Comparison of ENCODE assay signal across 1 cellular context in the genomic region with DNA sequence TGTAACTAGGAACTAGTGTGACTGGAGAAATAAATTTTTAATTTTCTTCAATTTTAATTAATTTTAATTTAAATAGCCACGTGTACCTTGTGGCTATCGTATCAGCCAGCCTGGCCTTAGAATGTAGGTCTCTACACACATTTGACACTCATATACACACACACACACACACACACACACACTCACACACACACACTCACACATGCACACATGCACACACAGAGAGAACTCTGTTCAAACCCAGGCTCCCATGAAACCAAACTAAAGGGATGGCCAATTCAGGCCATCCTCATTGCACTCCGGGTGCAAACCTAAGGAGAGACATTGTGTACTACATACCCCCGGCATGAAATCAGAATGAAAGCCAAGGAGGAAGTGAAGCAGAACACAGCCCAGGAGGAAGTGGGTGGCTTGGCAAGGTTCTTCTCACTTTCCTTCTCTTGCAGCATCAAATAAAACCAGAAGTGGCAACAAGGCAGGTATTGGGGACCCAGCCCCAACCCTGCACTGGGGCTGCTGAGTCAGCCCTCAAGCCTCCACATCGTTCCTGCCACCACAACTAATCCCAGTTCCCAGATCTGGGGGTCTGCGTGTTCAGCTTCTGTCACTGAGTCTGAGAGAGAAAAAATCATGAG.
TF ChIP-seq lines count a peak whose summit lies in the region.

No MANE protein-coding gene starts in this region.

TF ChIP-seq in GM12878, 131 proteins besides CTCF, POLR2A, EP300 and RAD21 (continued from another document):
- TF ChIP-seq CEBPB (IDR thresholded peaks at IDR 0.05; ENCODE audit: borderline replicate concordance in 1 of 2, low read depth in 2 of 2, low read length in 2 of 2) (no peak), ETV6 (conservative IDR thresholded peaks at IDR 0.05 in 1 of 2, IDR thresholded peaks at IDR 0.05 in 1 of 2; ENCODE audit: borderline replicate concordance in 1 of 2, low read depth in 1 of 2) (peak in 1 of 2 experiments; percentile 63; a peak in 2 of 4 replicates), IKZF1 (conservative IDR thresholded peaks at IDR 0.05) (0 out of 2 replicates have a peak, but pooled peaks have one; percentile 18), MYB (IDR thresholded peaks at IDR 0.05; ENCODE audit: borderline replicate concordance, low read depth, low read length) (no peak), SPI1 (IDR thresholded peaks at IDR 0.05; ENCODE audit: borderline replicate concordance, insufficient read depth, low read depth, low read length) (peak; percentile 86; the same call in 1 of the 2 replicates), PAX5 (IDR thresholded peaks at IDR 0.05; ENCODE audit: borderline replicate concordance, low read depth, low read length) (peak; percentile 72; the same call in 1 of the 2 replicates), FOXK2 (IDR thresholded peaks at IDR 0.05) (no peak), DPF2 (IDR thresholded peaks at IDR 0.05) (peak; percentile 33; the same call in 1 of the 2 replicates), TAF1 (IDR thresholded peaks at IDR 0.05; ENCODE audit: borderline replicate concordance, low read depth, low read length) (peak; percentile 36; the same call in 1 of the 2 replicates), ATF3 (IDR thresholded peaks at IDR 0.05; ENCODE audit: borderline replicate concordance, extremely low read depth, low read depth, low read length) (no peak), HDGF (IDR thresholded peaks at IDR 0.05) (no peak)
TF ChIP-seq in GM12878: peak in this region for 6.
